In genomic region chr16:68235105-68235881, GRCh38 we compare ENCODE assay signal across 7 cellular contexts. TPM values are rescaled to one million over a fixed set of nuclear protein-coding genes. Genes with fewer than 3 reads are reported as not detected.
DNase-seq lines count a peak whose midpoint lies in the region; ATAC-seq and TF ChIP-seq lines count a peak whose summit lies in the region.

No MANE protein-coding gene starts in this region.

- DNase-seq in HPDE6-E6E7 (ENCODE audit: extremely low spot score) (peak; percentile 63), T-cell (no peak), iPS DF 6.9 (ENCODE audit: low read depth, low spot score) (no peak), sigmoid colon (peak; percentile 72), GDM1 (lab: John Stamatoyannopoulos, UW) (no peak), AML-193 (lab: John Stamatoyannopoulos, UW) (no peak)

- H3K27ac Mint-ChIP-seq in T-cell, result peak overlapping the region in 1 of 2 donors; percentile 82

- POLR2A ChIA-PET in T-cell (lab: Charles Lee), result no interaction called here

- H3K36me3 ChIP-seq in iPS DF 6.9 (ENCODE audit: control insufficient read depth, insufficient read depth, low read length) (peaks cover 26% of the 10 kb centered on the region), sigmoid colon (no peaks in the 10 kb centered on the region)

- no CpG with 5 or more reads among the region's 73 CpGs for WGBS in iPS DF 6.9 (ENCODE audit: insufficient coverage, insufficient read length)
- 14 to 50% methylated on average over 73 of the region's 73 CpGs for WGBS in sigmoid colon, 2 donors

- no peak for TF ChIP-seq POLR2A in sigmoid colon (IDR thresholded peaks at IDR 0.05)

- H3K27me3 ChIP-seq in iPS DF 6.9 (ENCODE audit: control insufficient read depth, insufficient read depth, low read length) (no peaks in the 10 kb centered on the region), sigmoid colon (no peaks in the 10 kb centered on the region)

- H3K36me3 Mint-ChIP-seq in T-cell, result no peaks in the 10 kb centered on the region

- no peak for ATAC-seq in T-cell (replicated peaks in 1 of 4)
- no peak for ATAC-seq in GM21619 (IDR thresholded peaks at IDR 0.05; ENCODE audit: unreplicated experiment)

- H3K4me1 Mint-ChIP-seq in T-cell, result peaks cover 31 to 38% (median 33%) of the 10 kb centered on the region in 3 donors

- H3K4me3 ChIP-seq in iPS DF 6.9 (ENCODE audit: low read length) (peak overlapping the region; percentile 77), sigmoid colon (peak overlapping the region in 3 of 4 donors; percentile 49 to 73 (median 58))

- H3K9me3 ChIP-seq in iPS DF 6.9 (ENCODE audit: control insufficient read depth, insufficient read depth, low read length) (no peaks in the 10 kb centered on the region), sigmoid colon (no peaks in the 10 kb centered on the region)

- peak overlapping the region in 2 of 3 donors; percentile 2 to 98 for H3K4me3 Mint-ChIP-seq in T-cell

- H3K27me3 Mint-ChIP-seq in T-cell, result no peaks in the 10 kb centered on the region

- CTCF ChIA-PET in T-cell (lab: Charles Lee), result no interaction called here

- TF ChIP-seq EP300 in sigmoid colon (IDR thresholded peaks at IDR 0.05), result no peak

- intact Hi-C loops in sigmoid colon (cut with DNase I), result no loop called here

- no peak for TF ChIP-seq CTCF in sigmoid colon (IDR thresholded peaks at IDR 0.05)

- H3K27ac ChIP-seq in iPS DF 6.9 (ENCODE audit: low read length), result no peak overlapping the region
- peak overlapping the region; percentile 3 to 74 (median 12) for H3K27ac ChIP-seq in sigmoid colon

- no peaks in the 10 kb centered on the region for H3K9me3 Mint-ChIP-seq in T-cell

- H3K4me1 ChIP-seq in iPS DF 6.9 (ENCODE audit: control insufficient read depth, insufficient read depth, low read length), result peaks cover 6% of the 10 kb centered on the region
- H3K4me1 ChIP-seq in sigmoid colon, result peaks cover 0 to 37% (median 34%) of the 10 kb centered on the region in 4 donors

RNA-seq across cellular contexts. Expression of gene ESRP2, which starts 0.6 kb away (rescaled TPM):
- total RNA-seq in T-cell (under 1 TPM in 3 of 5 donors, not detected in 2; 0.47 to 0.79 (median 0.62) TPM), sigmoid colon (under 1 TPM in 3 of 4 donors, not detected in 1; under 0.01 to 0.16 (median 0.14) TPM)
- polyA plus RNA-seq in sigmoid colon, result 10 to 100 TPM; 24.0 to 50.0 (median 25.4) TPM

RNA-seq across cellular contexts. Expression of gene PLA2G15, which starts 9.9 kb away (rescaled TPM):
- total RNA-seq in T-cell (10 to 100 TPM in 4 of 5 donors, 1 to 10 TPM in 1; 8.7 to 16.4 (median 10.9) TPM), sigmoid colon (10 to 100 TPM; 10.2 to 15.7 (median 12.5) TPM)
- 10 to 100 TPM in 1 of 3 donors, 1 to 10 TPM in 2; 4.2 to 10.1 (median 8.1) TPM for polyA plus RNA-seq in sigmoid colon

RNA-seq across cellular contexts. Expression of gene SLC7A6, which starts 29.0 kb away (rescaled TPM):
- 100 to 1,000 TPM; 146 to 216 (median 185) TPM for total RNA-seq in T-cell
- total RNA-seq in sigmoid colon, result 10 to 100 TPM; 26.8 to 40.7 (median 35.1) TPM
- 10 to 100 TPM in 1 of 3 donors, 1 to 10 TPM in 2; 1.8 to 22.5 (median 2.5) TPM for polyA plus RNA-seq in sigmoid colon

Comparison
In these comparisons a context has a peak if more than half of its experiments do, and no peak if none do; other contexts are left out.
1. DNase-seq: peak in HPDE6-E6E7 (single experiment) and sigmoid colon (single experiment); none in T-cell (0 of 34), iPS DF 6.9 (single experiment), GDM1 (single experiment) and AML-193 (0 of 2).